8 cellular contexts compared by ENCODE assay signal in genomic region chr9:133029994-133030316, GRCh38. TPM values are rescaled to one million over a fixed set of nuclear protein-coding genes. Genes with fewer than 3 reads are reported as not detected.
A peak's percentile ranks its signal among the peaks of the same experiment; 100 is the strongest.
DNase-seq lines count a peak whose midpoint lies in the region; ATAC-seq and TF ChIP-seq lines count a peak whose summit lies in the region.

No MANE protein-coding gene starts in this region.

- no peaks in the 10 kb centered on the region for H3K9me3 ChIP-seq in uterus

- 0 to 1% methylated on average over 20 to 24 of the region's 28 CpGs for WGBS in lower leg skin, 2 donors

- H3K4me1 ChIP-seq in uterus: peaks cover 0 to 15% of the 10 kb centered on the region in 2 donors

- in situ Hi-C loops in astrocyte of the cerebellum (cut with HindIII; ENCODE audit: low sequenced_read_pairs): no loop called here
- in situ Hi-C loops in G401 (cut with HindIII; ENCODE audit: low sequenced_read_pairs): no loop called here

- ATAC-seq in HG03066 (IDR thresholded peaks at IDR 0.05; ENCODE audit: low read depth, unreplicated experiment): peak; percentile 3

- no peak for TF ChIP-seq CTCF in astrocyte of the cerebellum (IDR thresholded peaks at IDR 0.05; ENCODE audit: low read depth, low read length, missing control alignments)
- TF ChIP-seq CTCF in lower leg skin (IDR thresholded peaks at IDR 0.05): no peak
- TF ChIP-seq CTCF in uterus (IDR thresholded peaks at IDR 0.05): no peak

- no peaks in the 10 kb centered on the region for H3K27me3 ChIP-seq in uterus

- no peaks in the 10 kb centered on the region for H3K36me3 ChIP-seq in uterus

- DNase-seq in COLO668 (lab: John Stamatoyannopoulos, UW; ENCODE audit: unreplicated experiment): peak; percentile 50
- DNase-seq in astrocyte of the cerebellum (ENCODE audit: low read depth): no peak
- peak in 1 of 2 donors; percentile 24 for DNase-seq in lower leg skin (ENCODE audit: low spot score in 2 of 2)
- DNase-seq in uterus: peak in 1 of 2 donors; percentile 23
- no peak for DNase-seq in G401 (ENCODE audit: low spot score)
- no peak for DNase-seq in A172 (ENCODE audit: low spot score)
- no peak for DNase-seq in NCI-H2081 treated with DMSO at 0.1 percent for 48 hours (lab: John Stamatoyannopoulos, UW)

- H3K4me3 ChIP-seq in astrocyte of the cerebellum (ENCODE audit: low read depth, low read length) (peak overlapping the region; percentile 55), lower leg skin (ENCODE audit: low read depth, poor library complexity, severe bottlenecking) (peak overlapping the region; percentile 79), uterus (peak overlapping the region; percentile 76 to 91)

- H3K27ac ChIP-seq in uterus: peak overlapping the region; percentile 43 to 89

- intact Hi-C loops in lower leg skin (cut with DNase I; ENCODE audit: low total_unique reads): no loop called here
- intact Hi-C loops in uterus (cut with DNase I; ENCODE audit: low total_unique reads): loop anchor here (10.0 kb wide), 1 partner anchor 115 kb away; no protein-coding TSS in a partner anchor

- no peak for TF ChIP-seq POLR2A in lower leg skin (IDR thresholded peaks at IDR 0.05)
- TF ChIP-seq POLR2A in uterus (IDR thresholded peaks at IDR 0.05): peak in 1 of 2 donors; percentile 22

RNA-seq across cellular contexts. Expression of gene GTF3C5, which starts 0.8 kb away (rescaled TPM):
- total RNA-seq in lower leg skin (10 to 100 TPM; 44.2 to 90.2 (median 55.4) TPM), uterus (10 to 100 TPM; 26.6 to 52.8 (median 37.1) TPM)
- 96.1 and 101 TPM in 2 replicates for total RNA-seq in G401 (2014; rRNA removed; shearing (Covaris generic))
- 98.4 and 98.6 TPM in 2 replicates for total RNA-seq in A172 (2014; rRNA removed; shearing (Covaris generic))

RNA-seq across cellular contexts. Expression of gene CEL, which starts 31.8 kb away (rescaled TPM):
- total RNA-seq in lower leg skin (10 to 100 TPM in 2 of 4 donors, 1 to 10 TPM in 1, under 1 TPM in 1; 0.38 to 31.2 (median 8.4) TPM), uterus (1 to 10 TPM in 1 of 4 donors, under 1 TPM in 2, not detected in 1; 0.26 to 1.4 (median 0.62) TPM)
- total RNA-seq in G401 (2014; rRNA removed; shearing (Covaris generic)): 0.31 and 0.92 TPM in 2 replicates
- 0.77 and 1.0 TPM in 2 replicates for total RNA-seq in A172 (2014; rRNA removed; shearing (Covaris generic))

RNA-seq across cellular contexts. Expression of gene GFI1B, which starts 51.5 kb away (rescaled TPM):
- total RNA-seq in lower leg skin (under 1 TPM in 2 of 4 donors, not detected in 2; 0.13 to 0.38 TPM), uterus (under 1 TPM in 1 of 4 donors, not detected in 3; 0.14 TPM)
- total RNA-seq in G401 (2014; rRNA removed; shearing (Covaris generic)): 1.5 TPM in 1 of 2 replicates, not detected in the other
- total RNA-seq in A172 (2014; rRNA removed; shearing (Covaris generic)): 0.19 and 0.47 TPM in 2 replicates
